Comparison of ENCODE assay signal across 7 cellular contexts in genomic region chr17:20379251-20379650, GRCh38.
DNase-seq lines count a peak whose midpoint lies in the region; ATAC-seq, FAIRE-seq and TF ChIP-seq lines count a peak whose summit lies in the region.
"Not testable (repeated sequence)": the region's sequence is repeated elsewhere in the genome, so short reads cannot be mapped to it uniquely, and the experiment has no call there.

No MANE protein-coding gene starts in this region.

- not testable (repeated sequence) for H3K4me3 ChIP-seq in BJ (ENCODE audit: low read depth, low read length); GM23248; IMR-90 (ENCODE audit: insufficient read depth, low read depth, low read length); astrocyte (ENCODE audit: insufficient read depth, low read depth, low read length); choroid plexus epithelial cell (ENCODE audit: low read depth, low read length); fibroblast of the aortic adventitia (ENCODE audit: low read depth, low read length); osteoblast (ENCODE audit: insufficient read depth, low read length)

- not testable (repeated sequence) for H2BK5ac ChIP-seq in IMR-90 (ENCODE audit: low read depth, low read length, poor library complexity, severe bottlenecking)

- not testable (repeated sequence) for BruUV-seq in IMR-90 (replicated peaks; lab: Mats Ljungman, UMichigan)

- H3K4ac ChIP-seq in IMR-90 (ENCODE audit: low read depth, low read length) = not testable (repeated sequence)

- DNase-seq in BJ (ENCODE audit: low read depth) = peak; percentile 25
- DNase-seq in GM23248 = peak; percentile 2
- DNase-seq in IMR-90 = peak; percentile 1
- DNase-seq in astrocyte (ENCODE audit: low read depth) = peak; percentile 49
- peak; percentile 0 for DNase-seq in choroid plexus epithelial cell (ENCODE audit: low read depth)
- DNase-seq in fibroblast of the aortic adventitia (ENCODE audit: low read depth) = peak; percentile 5
- DNase-seq in osteoblast (ENCODE audit: insufficient read length, low spot score, missing footprints) = not testable (repeated sequence)

- not testable (repeated sequence) for H2AK5ac ChIP-seq in IMR-90 (ENCODE audit: low read depth, low read length)

- H3K27me3 Mint-ChIP-seq in astrocyte (ENCODE audit: low read depth, unreplicated experiment) = not testable (repeated sequence)

- H3K9me2 ChIP-seq in GM23248 (ENCODE audit: insufficient read depth) = not testable (repeated sequence)

- not testable (repeated sequence) for H3K14ac ChIP-seq in IMR-90 (replicated peaks; ENCODE audit: low read depth, low read length)

- not testable (repeated sequence) for H4K8ac ChIP-seq in IMR-90 (ENCODE audit: low read depth in 2 of 2, low read length in 2 of 2)

- TF ChIP-seq CTCF in BJ (IDR thresholded peaks at IDR 0.05; ENCODE audit: insufficient read depth, low read depth, low read length); IMR-90 (conservative IDR thresholded peaks at IDR 0.05; ENCODE audit: low read depth, low read length); astrocyte (IDR thresholded peaks at IDR 0.05; ENCODE audit: insufficient read depth, low read depth, low read length); choroid plexus epithelial cell (conservative IDR thresholded peaks at IDR 0.05; ENCODE audit: low read depth, low read length); fibroblast of the aortic adventitia (IDR thresholded peaks at IDR 0.05; ENCODE audit: insufficient read depth, low read length); osteoblast (IDR thresholded peaks at IDR 0.05; ENCODE audit: extremely low read depth, low read depth, low read length): not testable (repeated sequence)

- H3K36me3 Mint-ChIP-seq in astrocyte (ENCODE audit: low read depth, unreplicated experiment) = not testable (repeated sequence)

- H3K18ac ChIP-seq in IMR-90 (ENCODE audit: low read depth, low read length) = not testable (repeated sequence)

- not testable (repeated sequence) for H3K9me3 Mint-ChIP-seq in astrocyte (ENCODE audit: unreplicated experiment)

- not testable (repeated sequence) for H4K5ac ChIP-seq in IMR-90 (ENCODE audit: low read depth, low read length)

- in situ Hi-C loops in GM23248 (cut with MboI); IMR-90 (cut with MboI; ENCODE audit: low sequenced_read_pairs): not testable (repeated sequence)

- not testable (repeated sequence) for H2AFZ ChIP-seq in GM23248; IMR-90 (replicated peaks; ENCODE audit: low read length, poor library complexity); astrocyte (ENCODE audit: low read depth, low read length); osteoblast (ENCODE audit: low read length)

- H3K9me1 ChIP-seq in IMR-90 (ENCODE audit: insufficient read depth, low read length) = not testable (repeated sequence)

- not testable (repeated sequence) for H2BK120ac ChIP-seq in IMR-90 (ENCODE audit: low read depth, low read length)

- H3K36me3 ChIP-seq in BJ (ENCODE audit: control insufficient read depth, insufficient read depth, low read length); GM23248 (ENCODE audit: low read depth); IMR-90 (ENCODE audit: control insufficient read depth, insufficient read depth, low read length); astrocyte (ENCODE audit: insufficient read depth, low read length); osteoblast (ENCODE audit: insufficient read depth, low read length): not testable (repeated sequence)

- not testable (repeated sequence) for H3K79me1 ChIP-seq in IMR-90 (ENCODE audit: low read depth in 1 of 2, low read length in 2 of 2)

- H4K20me1 ChIP-seq in GM23248 (ENCODE audit: insufficient read depth); IMR-90 (ENCODE audit: insufficient read depth, low read length); astrocyte (ENCODE audit: insufficient read depth, low read length); osteoblast (ENCODE audit: insufficient read depth, low read length): not testable (repeated sequence)

- not testable (repeated sequence) for H3F3A ChIP-seq in GM23248 (ENCODE audit: insufficient read depth)

- dilution Hi-C loops in IMR-90 (cut with HindIII; ENCODE audit: low sequenced_read_pairs, unreplicated experiment) = not testable (repeated sequence)

- H3K4me1 ChIP-seq in GM23248 (ENCODE audit: insufficient read depth); IMR-90 (ENCODE audit: control insufficient read depth, insufficient read depth, low read length); astrocyte (ENCODE audit: insufficient read depth, low read length); osteoblast (ENCODE audit: insufficient read depth, low read length): not testable (repeated sequence)

- CTCF ChIA-PET in BJ (lab: Yijun Ruan, JAX); IMR-90 (lab: Yijun Ruan, JAX): not testable (repeated sequence)

- intact Hi-C loops in IMR-90 (cut with micrococcal nuclease) = not testable (repeated sequence)

- H2AK9ac ChIP-seq in IMR-90 (replicated peaks; ENCODE audit: low read depth, low read length, poor library complexity) = not testable (repeated sequence)

- H3K27ac Mint-ChIP-seq in astrocyte (ENCODE audit: unreplicated experiment) = not testable (repeated sequence)

- not testable (repeated sequence) for H3K9me3 ChIP-seq in GM23248 (ENCODE audit: low read depth); IMR-90 (ENCODE audit: control insufficient read depth, insufficient read depth, low read length); astrocyte (ENCODE audit: insufficient read depth, low read depth, low read length); osteoblast (ENCODE audit: low read depth, low read length)

- H3K27me3 ChIP-seq in BJ (ENCODE audit: control insufficient read depth, insufficient read depth, low read length); GM23248 (replicated peaks; ENCODE audit: insufficient read depth); IMR-90 (ENCODE audit: control insufficient read depth, insufficient read depth, low read length); astrocyte (ENCODE audit: insufficient read depth, low read length); osteoblast (ENCODE audit: insufficient read depth, low read length): not testable (repeated sequence)

- not testable (repeated sequence) for H3K23ac ChIP-seq in IMR-90 (ENCODE audit: low read depth, low read length)

- POLR2A ChIA-PET in BJ (lab: Charles Lee); IMR-90 (lab: Charles Lee; ENCODE audit: unreplicated experiment): not testable (repeated sequence)

- not testable (repeated sequence) for H3K9ac ChIP-seq in GM23248; IMR-90 (ENCODE audit: low read depth, low read length); astrocyte (ENCODE audit: low read length)

- not testable (repeated sequence) for TF ChIP-seq POLR2A in IMR-90 (IDR thresholded peaks at IDR 0.05; ENCODE audit: low read depth, low read length)

- H3K4me3 Mint-ChIP-seq in astrocyte (ENCODE audit: unreplicated experiment) = not testable (repeated sequence)

- peaks cover 11% of the 10 kb centered on the region for H3K4me1 Mint-ChIP-seq in astrocyte (ENCODE audit: low read depth, unreplicated experiment)

- H3K27ac ChIP-seq in GM23248; IMR-90 (ENCODE audit: insufficient read depth, low read length); astrocyte (ENCODE audit: low read depth, low read length): not testable (repeated sequence)
- H3K27ac ChIP-seq in osteoblast (ENCODE audit: low read depth, low read length) = peak overlapping the region; percentile 56

- not testable (repeated sequence) for H3K56ac ChIP-seq in IMR-90 (ENCODE audit: extremely low read depth, insufficient read depth, low read length)

- not testable (repeated sequence) for TF ChIP-seq RAD21 in IMR-90 (IDR thresholded peaks at IDR 0.05; ENCODE audit: low read length)

- H3K79me2 ChIP-seq in GM23248 (ENCODE audit: insufficient read depth); astrocyte (ENCODE audit: insufficient read depth, low read length); osteoblast (ENCODE audit: insufficient read depth, low read length): not testable (repeated sequence)

- not testable (repeated sequence) for H2BK15ac ChIP-seq in IMR-90 (ENCODE audit: low read depth, low read length)

- H2BK20ac ChIP-seq in IMR-90 (ENCODE audit: low read depth, low read length) = not testable (repeated sequence)

- FAIRE-seq in astrocyte (lab: Jason Lieb, UNC) = not testable (repeated sequence)

- H4K91ac ChIP-seq in IMR-90 (ENCODE audit: insufficient read depth, low read depth, low read length) = not testable (repeated sequence)

- not testable (repeated sequence) for ATAC-seq in IMR-90 (ENCODE audit: low read depth)

- not testable (repeated sequence) for H3K4me2 ChIP-seq in GM23248 (ENCODE audit: unreplicated experiment); IMR-90 (ENCODE audit: low read depth, low read length); astrocyte (ENCODE audit: low read length); osteoblast (ENCODE audit: insufficient read depth, low read length)
